ENCODE assay signal across 8 cellular contexts in genomic region chr7:90346326-90347125, GRCh38. TPM values are rescaled to one million over a fixed set of nuclear protein-coding genes. Genes with fewer than 3 reads are reported as not detected.
DNase-seq lines count a peak whose midpoint lies in the region; ATAC-seq and TF ChIP-seq lines count a peak whose summit lies in the region.

TSS of gene GTPBP10 (plus strand) at chr7:90346716. CDS start at chr7:90346742, 26 bp downstream.

- no peaks in the 10 kb centered on the region for H3K9me3 Mint-ChIP-seq in progenitor cell of endocrine pancreas (ENCODE audit: low read depth)

- DNase-seq in GM13976 (ENCODE audit: low spot score) (peak; percentile 92), NCI-H146 (lab: John Stamatoyannopoulos, UW) (peak; percentile 94), T-helper 1 cell (peak; percentile 87 to 97 (median 92)), amniotic stem cell (lab: John Stamatoyannopoulos, UW) (peak; percentile 87), left ventricle myocardium inferior (peak; percentile 93), progenitor cell of endocrine pancreas (ENCODE audit: low spot score, unreplicated experiment) (peak; percentile 84), ureter (ENCODE audit: low spot score) (peak; percentile 94)

- peak; percentile 94 for ATAC-seq in HG02870 (IDR thresholded peaks at IDR 0.05; ENCODE audit: unreplicated experiment)

- H3K27ac Mint-ChIP-seq in progenitor cell of endocrine pancreas, result peak within 1 kb of the TSS; percentile 99

- peaks cover 13% of the 10 kb centered on the region for H3K4me1 Mint-ChIP-seq in progenitor cell of endocrine pancreas (ENCODE audit: low read depth)

- peak within 1 kb of the TSS; percentile 86 for H3K4me3 ChIP-seq in left ventricle myocardium inferior

- H3K27ac ChIP-seq in left ventricle myocardium inferior (replicated peaks), result peak within 1 kb of the TSS; percentile 86

- no peaks in the 10 kb centered on the region for H3K36me3 ChIP-seq in left ventricle myocardium inferior

- peak within 1 kb of the TSS; percentile 96 for H3K4me3 Mint-ChIP-seq in progenitor cell of endocrine pancreas (ENCODE audit: low read depth)

- no peaks in the 10 kb centered on the region for H3K27me3 ChIP-seq in left ventricle myocardium inferior (ENCODE audit: low read depth)

- intact Hi-C loops in left ventricle myocardium inferior (cut with micrococcal nuclease), result loop anchor here (10.0 kb wide), 1 partner anchor 48 kb away; no protein-coding TSS in a partner anchor

- H3K9me3 ChIP-seq in left ventricle myocardium inferior (replicated peaks), result no peaks in the 10 kb centered on the region

- peak; percentile 76 for TF ChIP-seq CTCF in GM13976 (IDR thresholded peaks at IDR 0.05; ENCODE audit: borderline replicate concordance, control extremely low read depth, extremely low read depth, insufficient read depth, missing control alignments)
- peak; percentile 76 for TF ChIP-seq CTCF in left ventricle myocardium inferior (IDR thresholded peaks at IDR 0.05; ENCODE audit: borderline replicate concordance)
- peak; percentile 64 for TF ChIP-seq CTCF in progenitor cell of endocrine pancreas (IDR thresholded peaks at IDR 0.05; ENCODE audit: unreplicated experiment)

- H3K36me3 Mint-ChIP-seq in progenitor cell of endocrine pancreas (ENCODE audit: insufficient read depth), result peaks cover 3% of the 10 kb centered on the region

- no peaks in the 10 kb centered on the region for H3K27me3 Mint-ChIP-seq in progenitor cell of endocrine pancreas

- in situ Hi-C loops in GM13976 (cut with MboI; ENCODE audit: low sequenced_read_pairs, unreplicated experiment), result no loop called here

- H3K4me1 ChIP-seq in left ventricle myocardium inferior, result peaks cover 22% of the 10 kb centered on the region

RNA-seq across cellular contexts. Expression of gene GTPBP10, which starts in this region (rescaled TPM):
- total RNA-seq in left ventricle myocardium inferior, result 24.2 TPM
- total RNA-seq in progenitor cell of endocrine pancreas, result 25.1 and 25.3 TPM in 2 replicates
- 37.1 TPM for total RNA-seq in ureter

Comparison
In these comparisons a context has a peak if more than half of its experiments do, and no peak if none do; other contexts are left out.
1. Peak in every context shown above with its lines: DNase-seq, ATAC-seq, H3K4me3 ChIP-seq and H3K27ac ChIP-seq.